ENCODE assay signal across 8 cellular contexts in genomic region chr17:43399839-43400328, GRCh38. TPM values are rescaled to one million over a fixed set of nuclear protein-coding genes. Genes with fewer than 3 reads are reported as not detected.
A peak's percentile ranks its signal among the peaks of the same experiment; 100 is the strongest.
DNase-seq lines count a peak whose midpoint lies in the region; ATAC-seq, FAIRE-seq and TF ChIP-seq lines count a peak whose summit lies in the region.

No MANE protein-coding gene starts in this region.

- TF ChIP-seq CTCF in A549 (IDR thresholded peaks at IDR 0.05), result no peak

- H3K4me1 Mint-ChIP-seq in IgD-negative memory B cell, result peaks cover 31 to 50% (median 38%) of the 10 kb centered on the region in 3 donors

- H3K9me3 Mint-ChIP-seq in IgD-negative memory B cell, result no peaks in the 10 kb centered on the region

- POLR2A ChIA-PET in A549 (lab: Yijun Ruan, JAX), result interaction anchor here (0.6 to 3.2 kb wide), 20 partner anchors 7 to 580 kb away, joined by 3 to 92 read pairs (median 14); partner anchors contain the start of gene DHX8

- H3K4me3 ChIP-seq in A549 (peak overlapping the region; percentile 71), ectodermal cell (ENCODE audit: insufficient read depth, low read depth, low read length) (peak overlapping the region; percentile 58), muscle layer of duodenum (ENCODE audit: low read depth in 1 of 2, low read length in 2 of 2) (peak overlapping the region; percentile 79 to 84)

- H3K9me3 ChIP-seq in A549 (no peaks in the 10 kb centered on the region), ectodermal cell (ENCODE audit: control insufficient read depth, low read length) (no peaks in the 10 kb centered on the region), muscle layer of duodenum (ENCODE audit: control insufficient read depth in 1 of 2, low read length in 2 of 2) (no peaks in the 10 kb centered on the region)

- H3K27me3 Mint-ChIP-seq in IgD-negative memory B cell, result peaks cover 2% of the 10 kb centered on the region

- DNase-seq in A549 (ENCODE audit: low read depth in 1 of 2, low spot score in 1 of 2) (peak in 1 of 2 experiments; percentile 41), cerebellar cortex (ENCODE audit: low spot score) (no peak), NCI-H146 (lab: John Stamatoyannopoulos, UW) (no peak)
- DNase-seq in activated effector memory CD4-positive, alpha-beta T cell treated with Interleukin-2 at 50 U/mL for 16 hours, result no peak

- TF ChIP-seq POLR2A in A549 (IDR thresholded peaks at IDR 0.05; ENCODE audit: low read length), result no peak

- H3K27me3 ChIP-seq in ectodermal cell (ENCODE audit: control insufficient read depth, insufficient read depth, low read length, poor library complexity, severe bottlenecking) (no peaks in the 10 kb centered on the region), muscle layer of duodenum (ENCODE audit: low read depth, low read length) (no peaks in the 10 kb centered on the region)

- H3K27ac Mint-ChIP-seq in IgD-negative memory B cell, result peak overlapping the region in 2 of 3 donors; percentile 26 to 94

- H3K4me1 ChIP-seq in A549 (peaks cover 31% of the 10 kb centered on the region), ectodermal cell (ENCODE audit: control insufficient read depth, insufficient read depth, low read length) (peaks cover 25% of the 10 kb centered on the region), muscle layer of duodenum (ENCODE audit: control insufficient read depth in 1 of 2, insufficient read depth in 2 of 2, low read length in 2 of 2) (peaks cover 3 to 37% of the 10 kb centered on the region in 2 donors)

- H3K36me3 Mint-ChIP-seq in IgD-negative memory B cell, result peaks cover 1% of the 10 kb centered on the region

- peak overlapping the region; percentile 85 to 98 (median 96) for H3K4me3 Mint-ChIP-seq in IgD-negative memory B cell

- TF ChIP-seq EP300 in A549 (IDR thresholded peaks at IDR 0.05), result no peak

- CTCF ChIA-PET in A549 (lab: Yijun Ruan, JAX), result interaction anchor here (0.7 to 50.6 kb wide), 6 partner anchors 3 to 272 kb away, joined by 3 to 2036 read pairs (median 197); partner anchors contain the start of genes ARL4D and DHX8

- FAIRE-seq in A549 (lab: Jason Lieb, UNC), result no peak

- peak; percentile 10 to 51; a peak in 3 of 6 replicates for ATAC-seq in A549
- ATAC-seq in GM18907 (IDR thresholded peaks at IDR 0.05; ENCODE audit: unreplicated experiment), result no peak

- H3K36me3 ChIP-seq in ectodermal cell (ENCODE audit: control insufficient read depth, insufficient read depth, low read length), result no peaks in the 10 kb centered on the region
- H3K36me3 ChIP-seq in muscle layer of duodenum (ENCODE audit: control insufficient read depth in 1 of 2, insufficient read depth in 2 of 2, low read length in 2 of 2), result no peaks in the 10 kb centered on the region

- H3K4me2 ChIP-seq in A549, result peak overlapping the region; percentile 85

- H3K27ac ChIP-seq in A549, result peak overlapping the region; percentile 78 to 95; a peak in 5 of 6 replicates
- H3K27ac ChIP-seq in ectodermal cell (ENCODE audit: insufficient read depth, low read depth, low read length, poor library complexity, severe bottlenecking), result no peak overlapping the region
- H3K27ac ChIP-seq in muscle layer of duodenum (ENCODE audit: low read length), result peak overlapping the region; percentile 67

- no peak for TF ChIP-seq RAD21 in A549 (conservative IDR thresholded peaks at IDR 0.05 in 1 of 2, IDR thresholded peaks at IDR 0.05 in 1 of 2)

- 43% methylated on average over 27 of the region's 28 CpGs for WGBS in A549 (ENCODE audit: missing lambda C conversion rate)
- WGBS in ectodermal cell, 2 experiments, result 96 to 98% methylated on average over 27 to 28 of the region's 28 CpGs

TF ChIP-seq in A549, 52 proteins besides CTCF, POLR2A, EP300 and RAD21:
- no peak for TF ChIP-seq HDAC2 (IDR thresholded peaks at IDR 0.05)
- TF ChIP-seq FOSB (CRISPR knock-in tag; IDR thresholded peaks at IDR 0.05), result no peak
- TF ChIP-seq PHF8 (IDR thresholded peaks at IDR 0.05; ENCODE audit: borderline replicate concordance, low read depth), result no peak
- no peak for TF ChIP-seq GATA3 (IDR thresholded peaks at IDR 0.05; ENCODE audit: borderline replicate concordance)
- TF ChIP-seq FOSL2 (IDR thresholded peaks at IDR 0.05), result no peak
- TF ChIP-seq FOSL2 (CRISPR knock-in tag; IDR thresholded peaks at IDR 0.05), result no peak
- no peak for TF ChIP-seq MYC (IDR thresholded peaks at IDR 0.05; ENCODE audit: borderline replicate concordance, low read length)
- no peak for TF ChIP-seq NPAS2 (CRISPR knock-in tag; IDR thresholded peaks at IDR 0.05; ENCODE audit: borderline replicate concordance)
- TF ChIP-seq BHLHE40 (IDR thresholded peaks at IDR 0.05; ENCODE audit: low read depth, low read length), result no peak
- no peak for TF ChIP-seq ATOH8 (CRISPR knock-in tag; IDR thresholded peaks at IDR 0.05; ENCODE audit: low read depth)
- no peak for TF ChIP-seq MAFK (IDR thresholded peaks at IDR 0.05; ENCODE audit: partially characterized antibody)
- no peak for TF ChIP-seq TP53 (CRISPR knock-in tag; IDR thresholded peaks at IDR 0.05)
- no peak for TF ChIP-seq MAX (IDR thresholded peaks at IDR 0.05)
- TF ChIP-seq BCL3 (IDR thresholded peaks at IDR 0.05), result no peak
- no peak for TF ChIP-seq ZC3H11A (IDR thresholded peaks at IDR 0.05)
- no peak for TF ChIP-seq CHD2 (IDR thresholded peaks at IDR 0.05; ENCODE audit: low read length, partially characterized antibody)
- no peak for TF ChIP-seq POLR2AphosphoS2 (conservative IDR thresholded peaks at IDR 0.05; ENCODE audit: low read length)

RNA-seq across cellular contexts. Expression of gene ARL4D, which starts 1.1 kb away (rescaled TPM):
- polyA plus RNA-seq in A549 (2011; rRNA removed) (21.0 and 21.1 TPM in 2 replicates), A549 (2017; fragmentation: RNase III; extraction: RNeasy Plus Mini Kit Qiagen cat#74134 plus additional on column Dnase treatment) (9.9 to 11.9 TPM (median 11.7 TPM) in 3 replicates), IgD-negative memory B cell (3.4 TPM)
- 27.5 and 29.3 TPM in 2 replicates for polyA plus RNA-seq in A549 (2012; cell fraction: cytosol; rRNA removed)
- polyA plus RNA-seq in A549 (2012; cell fraction: nucleus; rRNA removed), result 21.1 and 26.6 TPM in 2 replicates
- 18.6 and 19.9 TPM in 2 replicates for polyA minus RNA-seq in A549 (2011; rRNA and poly(A)+ RNA removed)
- 11.1 TPM for polyA plus RNA-seq in ectodermal cell (2013, experiment 1 of 4)
- polyA plus RNA-seq in ectodermal cell (2013, experiment 2 of 4), result 12.0 TPM
- polyA plus RNA-seq in ectodermal cell (2013, experiment 3 of 4), result 13.9 TPM
- polyA plus RNA-seq in ectodermal cell (2013, experiment 4 of 4), result 12.9 TPM
